Comparison of ENCODE assay signal across 8 cellular contexts in the genomic region with DNA sequence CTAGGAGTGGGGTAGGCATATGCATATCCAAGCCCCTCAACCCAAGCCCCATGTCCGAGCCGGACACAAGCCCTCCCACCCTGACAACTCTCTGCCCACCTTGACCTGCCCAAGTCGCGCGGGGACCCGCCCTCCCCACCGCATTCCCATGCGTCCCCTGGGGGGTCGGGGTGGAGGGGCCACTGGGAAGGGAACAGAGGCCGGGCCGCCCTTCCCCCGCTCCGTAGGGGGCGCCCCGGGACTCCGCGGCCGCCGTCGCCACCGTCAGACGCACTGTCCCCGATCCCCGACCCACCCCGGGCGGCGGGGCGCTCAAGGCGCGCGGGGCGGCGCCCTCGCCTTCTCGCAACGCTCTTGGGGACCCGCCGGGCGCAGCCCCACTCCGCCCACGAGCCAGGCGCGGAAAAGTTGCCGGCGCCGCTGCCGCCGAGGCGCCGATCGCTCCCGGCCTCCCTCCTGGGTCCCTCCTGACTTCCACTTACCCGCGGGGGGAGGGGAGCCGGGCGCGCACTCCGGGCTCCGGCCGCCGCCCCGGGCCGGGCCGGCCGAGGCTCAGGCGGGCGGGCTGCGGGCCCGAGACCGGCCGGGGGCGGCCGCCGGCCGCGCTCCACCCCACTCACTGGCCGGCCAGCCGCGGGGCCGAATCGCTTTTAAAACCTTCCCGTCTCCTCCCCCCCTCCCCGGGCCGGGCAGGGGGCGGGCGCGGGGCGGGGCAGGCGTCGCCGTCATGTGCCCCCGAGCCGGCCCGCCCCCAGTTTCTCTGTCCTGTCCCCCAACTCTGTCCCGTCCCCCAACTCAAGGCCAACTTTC. TPM values are rescaled to one million over a fixed set of nuclear protein-coding genes. Genes with fewer than 3 reads are reported as not detected.
DNase-seq lines count a peak whose midpoint lies in the region; ATAC-seq and TF ChIP-seq lines count a peak whose summit lies in the region.

No MANE protein-coding gene starts in this region.

- TF ChIP-seq POLR2A in NB4 (IDR thresholded peaks at IDR 0.05; ENCODE audit: extremely low read depth, insufficient read length) (peak; percentile 86), suprapubic skin (IDR thresholded peaks at IDR 0.05) (peak; percentile 78 to 99)

- no peaks in the 10 kb centered on the region for H3K27me3 ChIP-seq in suprapubic skin

- TF ChIP-seq CTCF in NB4 (IDR thresholded peaks at IDR 0.05; ENCODE audit: low read depth, low read length), result no peak
- no peak for TF ChIP-seq CTCF in suprapubic skin (IDR thresholded peaks at IDR 0.05)

- H3K4me1 ChIP-seq in suprapubic skin, result peaks cover 72% of the 10 kb centered on the region

- peak overlapping the region; percentile 83 for H3K4me3 ChIP-seq in NB4 (ENCODE audit: low read depth, low read length)
- peak overlapping the region; percentile 98 for H3K4me3 ChIP-seq in suprapubic skin

- no peak for TF ChIP-seq EP300 in suprapubic skin (IDR thresholded peaks at IDR 0.05)

- DNase-seq in NCI-H2171 treated with DMSO at 0.1 percent for 48 hours (lab: John Stamatoyannopoulos, UW) (peak; percentile 33), NCI-H2171 (lab: John Stamatoyannopoulos, UW) (no peak), NB4 (ENCODE audit: low read depth) (peak; percentile 77), epidermal melanocyte (ENCODE audit: insufficient read length, low spot score) (peak; percentile 87), midbrain (lab: John Stamatoyannopoulos, UW) (peak; percentile 56), suprapubic skin (ENCODE audit: low spot score in 2 of 2) (peak; percentile 94 to 96)
- DNase-seq in activated CD8-positive, alpha-beta memory T cell treated with anti-CD3 and anti-CD28 coated beads, Interleukin-2, amount 50 U/mL, for 48 hours, result peak; percentile 86

- no peaks in the 10 kb centered on the region for H3K9me3 ChIP-seq in suprapubic skin

- H3K36me3 ChIP-seq in suprapubic skin, result peaks cover 4% of the 10 kb centered on the region

- peak overlapping the region; percentile 100 for H3K27ac ChIP-seq in suprapubic skin

- 0% methylated on average over 1 of the region's 95 CpGs for WGBS in suprapubic skin

- no peak for ATAC-seq in GM19351 (IDR thresholded peaks at IDR 0.05; ENCODE audit: unreplicated experiment)

RNA-seq across cellular contexts. Expression of a gene that starts 34.4 kb away (rescaled TPM):
- total RNA-seq in suprapubic skin, result not detected

RNA-seq across cellular contexts. Expression of a gene that starts 47.3 kb away (rescaled TPM):
- 10 to 100 TPM; 11.4 to 19.5 (median 16.3) TPM for total RNA-seq in suprapubic skin
